11 cellular contexts compared by ENCODE assay signal in genomic region chr1:93753766-93754763, GRCh38.
A peak's percentile ranks its signal among the peaks of the same experiment; 100 is the strongest.
DNase-seq lines count a peak whose midpoint lies in the region; ATAC-seq and TF ChIP-seq lines count a peak whose summit lies in the region.
"Had no signal": no experiment of that assay in that cellular context is flagged by ENCODE, and none has a peak within 500 bp of the region (broad histone marks: within the 10 kb centered on the region; RNA-seq: fewer than 3 reads in every experiment).

No MANE protein-coding gene starts in this region.

- H3K4me1 Mint-ChIP-seq in WTC11 (peaks cover 4% of the 10 kb centered on the region), immature natural killer cell (peaks cover 61 to 69% of the 10 kb centered on the region in 2 donors)

- no peak overlapping the region for H3K27ac ChIP-seq in right cardiac atrium (ENCODE audit: low read length)
- H3K27ac ChIP-seq in aorta (ENCODE audit: low read depth in 1 of 2, low read length in 2 of 2), result no peak overlapping the region

- H3K27me3 ChIP-seq in right cardiac atrium (ENCODE audit: control insufficient read depth, insufficient read depth), result no peaks in the 10 kb centered on the region
- no peaks in the 10 kb centered on the region for H3K27me3 ChIP-seq in aorta (ENCODE audit: control insufficient read depth in 1 of 2, insufficient read depth in 2 of 2, low read length in 1 of 2)

- no peaks in the 10 kb centered on the region for H3K27me3 Mint-ChIP-seq in WTC11 (ENCODE audit: low read depth)
- peaks cover 2 to 15% (median 9%) of the 10 kb centered on the region in 3 donors for H3K27me3 Mint-ChIP-seq in immature natural killer cell (ENCODE audit: low read depth in 3 of 3)
- H3K27me3 Mint-ChIP-seq: CD4-positive, alpha-beta T cell had no signal

- 55% methylated on average over 6 of the region's 6 CpGs for whole genome bisulfite sequencing in right cardiac atrium
- WGBS in aorta, 2 donors, result 43 to 45% methylated on average over 6 of the region's 6 CpGs

- H3K9me3 Mint-ChIP-seq in WTC11 (no peaks in the 10 kb centered on the region), immature natural killer cell (no peaks in the 10 kb centered on the region)
- H3K9me3 Mint-ChIP-seq: CD4-positive, alpha-beta T cell had no signal

- H3K36me3 ChIP-seq in aorta (ENCODE audit: control insufficient read depth in 1 of 2, insufficient read depth in 2 of 2, low read length in 1 of 2), result no peaks in the 10 kb centered on the region

- no peak overlapping the region for H3K27ac Mint-ChIP-seq in WTC11
- H3K27ac Mint-ChIP-seq in immature natural killer cell, result peak overlapping the region in 4 of 6 donors; percentile 29 to 92 (median 46)
- H3K27ac Mint-ChIP-seq: CD4-positive, alpha-beta T cell had no signal

- POLR2A ChIA-PET in WTC11 (lab: Charles Lee), result no interaction called here

- no peak overlapping the region for H3K4me3 ChIP-seq in right cardiac atrium (ENCODE audit: low read length)
- no peak overlapping the region for H3K4me3 ChIP-seq in aorta (ENCODE audit: low read length in 2 of 2)

- H3K36me3 Mint-ChIP-seq in WTC11 (no peaks in the 10 kb centered on the region), immature natural killer cell (no peaks in the 10 kb centered on the region)

- DNase-seq in right cardiac atrium (peak in 2 of 3 donors; percentile 46 to 60), Right ventricle myocardium inferior (ENCODE audit: missing footprints) (no peak), WTC11 (ENCODE audit: low spot score) (no peak), immature natural killer cell (no peak), aorta (peak in 1 of 2 donors; percentile 79)
- DNase-seq in activated naive CD4-positive, alpha-beta T cell treated with anti-CD3 and anti-CD28 coated beads, Interleukin-2, amount 50 U/mL, for 16 hours, result no peak
- DNase-seq: CD4-positive, alpha-beta T cell; effector CD8-positive, alpha-beta T cell; NCI-H510A treated with DMSO at 0.1 percent for 48 hours had no signal

- H3K4me1 ChIP-seq in right cardiac atrium (ENCODE audit: control insufficient read depth, insufficient read depth, low read length), result peaks cover 7% of the 10 kb centered on the region
- H3K4me1 ChIP-seq in aorta (ENCODE audit: control insufficient read depth in 1 of 2, insufficient read depth in 2 of 2, low read length in 2 of 2), result peaks cover 0 to 4% of the 10 kb centered on the region in 2 donors

- TF ChIP-seq CTCF in WTC11 (IDR thresholded peaks at IDR 0.05), result no peak

- CTCF ChIA-PET in WTC11 (lab: Charles Lee), result interaction anchor here (1.4 kb wide), 1 partner anchor 22 kb away, joined by 3 read pairs; no protein-coding TSS in a partner anchor

- H3K4me3 Mint-ChIP-seq in WTC11 (no peak overlapping the region), immature natural killer cell (no peak overlapping the region)
- H3K4me3 Mint-ChIP-seq: CD4-positive, alpha-beta T cell had no signal

- ATAC-seq in right cardiac atrium, result peak; percentile 10 to 50
- ATAC-seq in Right ventricle myocardium inferior, result no peak
- no peak for ATAC-seq in WTC11
- ATAC-seq in aorta (ENCODE audit: low FRiP score), result peak; percentile 53
- no peak for ATAC-seq in HG03432 (IDR thresholded peaks at IDR 0.05; ENCODE audit: unreplicated experiment)
- ATAC-seq in HG02852 (IDR thresholded peaks at IDR 0.05; ENCODE audit: unreplicated experiment), result no peak

- intact Hi-C loops in right cardiac atrium (cut with DNase I) (no loop called here), Right ventricle myocardium inferior (cut with DNase I) (loop anchor here (5.0 kb wide), 1 partner anchor 58 kb away; no protein-coding TSS in a partner anchor), aorta (cut with DNase I) (no loop called here)

- H3K9me3 ChIP-seq in right cardiac atrium (ENCODE audit: control insufficient read depth, low read length), result no peaks in the 10 kb centered on the region
- no peaks in the 10 kb centered on the region for H3K9me3 ChIP-seq in aorta (ENCODE audit: control insufficient read depth, low read length)

TF ChIP-seq in WTC11, 78 proteins besides CTCF, POLR2A, EP300 and RAD21:
- TF ChIP-seq NR3C1 (CRISPR knock-in tag; conservative IDR thresholded peaks at IDR 0.05; ENCODE audit: low read depth) (no peak), TCF7 (CRISPR knock-in tag; IDR thresholded peaks at IDR 0.05; ENCODE audit: low read depth) (no peak), HMGA2 (CRISPR knock-in tag; IDR thresholded peaks at IDR 0.05) (no peak), GABPB1 (CRISPR knock-in tag; IDR thresholded peaks at IDR 0.05) (peak; percentile 72)
- TF ChIP-seq, protein P1, sequence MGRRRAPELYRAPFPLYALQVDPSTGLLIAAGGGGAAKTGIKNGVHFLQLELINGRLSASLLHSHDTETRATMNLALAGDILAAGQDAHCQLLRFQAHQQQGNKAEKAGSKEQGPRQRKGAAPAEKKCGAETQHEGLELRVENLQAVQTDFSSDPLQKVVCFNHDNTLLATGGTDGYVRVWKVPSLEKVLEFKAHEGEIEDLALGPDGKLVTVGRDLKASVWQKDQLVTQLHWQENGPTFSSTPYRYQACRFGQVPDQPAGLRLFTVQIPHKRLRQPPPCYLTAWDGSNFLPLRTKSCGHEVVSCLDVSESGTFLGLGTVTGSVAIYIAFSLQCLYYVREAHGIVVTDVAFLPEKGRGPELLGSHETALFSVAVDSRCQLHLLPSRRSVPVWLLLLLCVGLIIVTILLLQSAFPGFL (CRISPR knock-in tag; IDR thresholded peaks at IDR 0.05; ENCODE audit: borderline replicate concordance), result no peak
TF ChIP-seq in WTC11: peak in this region for 1.

Comparison
In these comparisons a context has a peak if more than half of its experiments do, and no peak if none do; other contexts are left out.
1. ATAC-seq: peak in right cardiac atrium (2 of 2) and aorta (single experiment); none in Right ventricle myocardium inferior (single experiment), WTC11 (single experiment), HG03432 (single experiment) and HG02852 (single experiment).
2. DNase-seq: peak in right cardiac atrium (2 of 3); none in Right ventricle myocardium inferior (single experiment), WTC11 (single experiment), immature natural killer cell (0 of 3) and activated naive CD4-positive, alpha-beta T cell treated with anti-CD3 and anti-CD28 coated beads, Interleukin-2, amount 50 U/mL, for 16 hours (single experiment).